8 cellular contexts compared by ENCODE assay signal in the genomic region with DNA sequence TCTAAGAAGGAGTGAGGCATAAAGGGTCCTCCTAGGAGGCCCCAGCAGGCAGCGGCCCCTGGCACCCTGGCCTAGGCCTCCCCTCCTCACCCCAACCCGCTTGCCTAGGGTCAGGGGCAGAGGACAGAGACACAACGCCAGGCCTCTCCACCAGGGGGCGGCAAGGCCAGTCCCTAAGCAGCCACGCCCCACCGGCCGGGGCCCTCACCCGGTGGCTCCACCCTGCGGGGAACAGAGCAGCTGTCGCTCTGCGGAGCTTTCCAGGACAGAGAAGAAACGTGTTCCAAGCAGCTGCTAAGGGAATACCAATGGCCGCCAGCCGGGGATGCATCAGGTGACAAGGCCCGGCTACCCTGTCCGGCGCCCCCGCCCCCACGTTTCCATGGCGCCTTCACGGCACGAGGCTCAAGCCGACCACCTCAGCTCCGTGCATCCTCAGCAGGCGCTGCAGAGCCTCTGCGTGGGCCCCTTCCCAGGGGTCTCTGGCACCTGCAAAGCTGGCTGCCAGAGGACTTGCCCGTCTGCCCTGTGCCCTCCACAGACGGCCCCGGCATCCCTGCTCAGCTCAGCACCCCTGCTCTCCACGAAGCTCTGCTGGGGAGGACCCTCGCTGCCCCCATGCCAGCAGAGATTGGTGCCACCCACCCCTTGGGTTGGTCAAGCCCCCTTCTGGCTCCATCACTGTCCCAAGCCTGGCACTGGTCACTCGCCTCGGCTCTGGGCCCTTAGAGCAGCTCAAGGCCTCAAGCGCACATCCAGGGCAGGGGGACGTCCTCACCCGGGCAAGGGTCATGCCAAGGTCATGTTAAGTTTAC. TPM values are rescaled to one million over a fixed set of nuclear protein-coding genes. Genes with fewer than 3 reads are reported as not detected.
A peak's percentile ranks its signal among the peaks of the same experiment; 100 is the strongest.
DNase-seq lines count a peak whose midpoint lies in the region; ATAC-seq and TF ChIP-seq lines count a peak whose summit lies in the region.

No MANE protein-coding gene starts in this region.

- peaks cover 90% of the 10 kb centered on the region for H3K79me2 ChIP-seq in GM23248 (ENCODE audit: insufficient read depth)

- H3K27me3 ChIP-seq in CD4-positive, alpha-beta T cell (ENCODE audit: control insufficient read depth, insufficient read depth, low read length) = no peaks in the 10 kb centered on the region
- no peaks in the 10 kb centered on the region for H3K27me3 ChIP-seq in GM23248 (replicated peaks; ENCODE audit: insufficient read depth)

- peaks cover 11% of the 10 kb centered on the region; the same call in 1 of the 2 replicates for H4K20me1 ChIP-seq in GM23248 (ENCODE audit: insufficient read depth)

- H3K36me3 ChIP-seq in GM23248 (ENCODE audit: low read depth) = peaks cover 16% of the 10 kb centered on the region; the same call in 1 of the 2 replicates

- no peaks in the 10 kb centered on the region for H3K27me3 Mint-ChIP-seq in CD4-positive, alpha-beta T cell
- H3K27me3 Mint-ChIP-seq in activated naive CD8-positive, alpha-beta T cell treated with anti-CD3 and anti-CD28 coated beads for 36 hours = no peaks in the 10 kb centered on the region

- H3F3A ChIP-seq in GM23248 (ENCODE audit: insufficient read depth) = peaks cover 17% of the 10 kb centered on the region

- H2AFZ ChIP-seq in GM23248 = no peak overlapping the region

- intact Hi-C loops in CD4-positive, alpha-beta T cell (cut with DNase I, micrococcal nuclease) = no loop called here
- intact Hi-C loops in Right ventricle myocardium superior (cut with DNase I) = no loop called here
- intact Hi-C loops in posterior cingulate gyrus (cut with DNase I) = no loop called here

- no peaks in the 10 kb centered on the region for H3K9me3 Mint-ChIP-seq in CD4-positive, alpha-beta T cell
- no peaks in the 10 kb centered on the region for H3K9me3 Mint-ChIP-seq in activated naive CD8-positive, alpha-beta T cell treated with anti-CD3 and anti-CD28 coated beads for 36 hours

- H3K4me3 Mint-ChIP-seq in CD4-positive, alpha-beta T cell = no peak overlapping the region
- no peak overlapping the region for H3K4me3 Mint-ChIP-seq in activated naive CD8-positive, alpha-beta T cell treated with anti-CD3 and anti-CD28 coated beads for 36 hours

- no peaks in the 10 kb centered on the region for H3K9me3 ChIP-seq in CD4-positive, alpha-beta T cell (ENCODE audit: control insufficient read depth, low read length)
- H3K9me3 ChIP-seq in GM23248 (ENCODE audit: low read depth) = no peaks in the 10 kb centered on the region

- WGBS in GM23248 (ENCODE audit: low coverage in 1 of 2, low lambda C conversion rate in 2 of 2, missing lambda C conversion rate in 2 of 2), 2 experiments = 35 to 37% methylated on average over 27 to 35 of the region's 36 CpGs

- H3K9me2 ChIP-seq in GM23248 (ENCODE audit: insufficient read depth) = no peaks in the 10 kb centered on the region

- in situ Hi-C loops in GM23248 (cut with MboI) = no loop called here

- CTCF ChIA-PET in CD4-positive, alpha-beta T cell (lab: Charles Lee) = interaction anchor here (0.5 to 1.8 kb wide), 21 partner anchors 8 to 177 kb away, joined by 3 to 17 read pairs (median 4); a partner anchor contains a TSS

- no peak overlapping the region for H3K27ac Mint-ChIP-seq in CD4-positive, alpha-beta T cell
- H3K27ac Mint-ChIP-seq in activated naive CD8-positive, alpha-beta T cell treated with anti-CD3 and anti-CD28 coated beads for 36 hours = no peak overlapping the region

- peak overlapping the region; percentile 27; the same call in 1 of the 2 replicates for H3K9ac ChIP-seq in GM23248

- no peak overlapping the region for H3K4me3 ChIP-seq in GM23248

- H3K4me2 ChIP-seq in GM23248 (ENCODE audit: unreplicated experiment) = peak overlapping the region; percentile 7

- peaks cover 28% of the 10 kb centered on the region for H3K36me3 Mint-ChIP-seq in CD4-positive, alpha-beta T cell (ENCODE audit: low read depth)
- H3K36me3 Mint-ChIP-seq in activated naive CD8-positive, alpha-beta T cell treated with anti-CD3 and anti-CD28 coated beads for 36 hours = peaks cover 38% of the 10 kb centered on the region

- POLR2A ChIA-PET in CD4-positive, alpha-beta T cell (lab: Charles Lee) = interaction anchor here (1.0 to 2.2 kb wide), 7 partner anchors 10 to 151 kb away, joined by 3 to 11 read pairs (median 4); a partner anchor contains a TSS

- ATAC-seq in CD4-positive, alpha-beta T cell (ENCODE audit: poor library complexity) = peak; percentile 98
- peak; percentile 90 for ATAC-seq in Right ventricle myocardium superior (ENCODE audit: poor library complexity)

- peak; percentile 78 to 87 (median 84) for DNase-seq in CD4-positive, alpha-beta T cell
- DNase-seq in GM23248 = peak; percentile 94
- DNase-seq in NCI-H1105 (lab: John Stamatoyannopoulos, UW) = peak; percentile 85
- DNase-seq in SKM-1 treated with dmso at 0.1 percent for 144 hours (lab: John Stamatoyannopoulos, UW; ENCODE audit: unreplicated experiment) = peak; percentile 83
- DNase-seq in activated naive CD8-positive, alpha-beta T cell treated with anti-CD3 and anti-CD28 coated beads for 36 hours = peak; percentile 92
- peak; percentile 95 for DNase-seq in Right ventricle myocardium superior
- peak; percentile 48 to 98 (median 80) for DNase-seq in posterior cingulate gyrus
- DNase-seq in ureter (ENCODE audit: low spot score) = peak; percentile 84

- H3K4me1 Mint-ChIP-seq in CD4-positive, alpha-beta T cell (ENCODE audit: low read depth) = peaks cover 32% of the 10 kb centered on the region
- peaks cover 23% of the 10 kb centered on the region for H3K4me1 Mint-ChIP-seq in activated naive CD8-positive, alpha-beta T cell treated with anti-CD3 and anti-CD28 coated beads for 36 hours

- peaks cover 13% of the 10 kb centered on the region for H3K4me1 ChIP-seq in GM23248 (ENCODE audit: insufficient read depth)

- TF ChIP-seq CTCF in CD4-positive, alpha-beta T cell (IDR thresholded peaks at IDR 0.05) = peak; percentile 78

- no peak overlapping the region for H3K27ac ChIP-seq in CD4-positive, alpha-beta T cell (ENCODE audit: low read depth, low read length)
- H3K27ac ChIP-seq in GM23248 = no peak overlapping the region

RNA-seq across cellular contexts. Expression of a gene that starts 5.6 kb away (rescaled TPM):
- 10 to 100 TPM; 39.7 to 43.6 TPM for total RNA-seq in CD4-positive, alpha-beta T cell
- 21.2 and 23.4 TPM in 2 replicates for total RNA-seq in GM23248 (2014; rRNA removed; shearing (Covaris generic))
- 12.2 and 14.1 TPM in 2 replicates for polyA plus RNA-seq in GM23248 (2016; fragmentation: Nextera tagmentation; extraction: Ambion mirVana)
- 10 to 100 TPM; 98.3 to 99.8 TPM for total RNA-seq in activated naive CD8-positive, alpha-beta T cell treated with anti-CD3 and anti-CD28 coated beads for 36 hours
- total RNA-seq in Right ventricle myocardium superior = 17.2 TPM
- total RNA-seq in ureter = 46.4 TPM

RNA-seq across cellular contexts. Expression of a gene that starts 14.3 kb away (rescaled TPM):
- total RNA-seq in CD4-positive, alpha-beta T cell = 1 to 10 TPM; 3.8 to 3.9 TPM
- total RNA-seq in GM23248 (2014; rRNA removed; shearing (Covaris generic)) = 0.22 and 0.76 TPM in 2 replicates
- polyA plus RNA-seq in GM23248 (2016; fragmentation: Nextera tagmentation; extraction: Ambion mirVana) = 0.72 and 1.3 TPM in 2 replicates
- total RNA-seq in activated naive CD8-positive, alpha-beta T cell treated with anti-CD3 and anti-CD28 coated beads for 36 hours = 1 to 10 TPM; 2.0 to 3.5 TPM
- 0.32 TPM for total RNA-seq in Right ventricle myocardium superior
- total RNA-seq in ureter = 0.86 TPM

RNA-seq across cellular contexts. Expression of a gene that starts 15.6 kb away (rescaled TPM):
- total RNA-seq in CD4-positive, alpha-beta T cell = under 1 TPM in 1 of 2 experiments, not detected in 1; 0.80 TPM
- not detected in 2 replicates for total RNA-seq in GM23248 (2014; rRNA removed; shearing (Covaris generic))
- polyA plus RNA-seq in GM23248 (2016; fragmentation: Nextera tagmentation; extraction: Ambion mirVana) = 2.1 and 3.0 TPM in 2 replicates
- 10 to 100 TPM; 29.1 to 34.2 TPM for total RNA-seq in activated naive CD8-positive, alpha-beta T cell treated with anti-CD3 and anti-CD28 coated beads for 36 hours
- not detected for total RNA-seq in Right ventricle myocardium superior
- total RNA-seq in ureter = not detected

RNA-seq across cellular contexts. Expression of a gene that starts 20.0 kb away (rescaled TPM):
- total RNA-seq in CD4-positive, alpha-beta T cell = 10 to 100 TPM; 14.5 TPM
- 16.4 and 26.4 TPM in 2 replicates for total RNA-seq in GM23248 (2014; rRNA removed; shearing (Covaris generic))
- polyA plus RNA-seq in GM23248 (2016; fragmentation: Nextera tagmentation; extraction: Ambion mirVana) = 31.0 and 31.6 TPM in 2 replicates
- total RNA-seq in activated naive CD8-positive, alpha-beta T cell treated with anti-CD3 and anti-CD28 coated beads for 36 hours = 10 to 100 TPM; 27.3 to 29.5 TPM
- total RNA-seq in Right ventricle myocardium superior = 28.3 TPM
- 16.5 TPM for total RNA-seq in ureter

RNA-seq across cellular contexts. Expression of a gene that starts 22.7 kb away (rescaled TPM):
- total RNA-seq in CD4-positive, alpha-beta T cell = 1 to 10 TPM; 1.9 to 2.0 TPM
- 27.3 and 39.7 TPM in 2 replicates for total RNA-seq in GM23248 (2014; rRNA removed; shearing (Covaris generic))
- polyA plus RNA-seq in GM23248 (2016; fragmentation: Nextera tagmentation; extraction: Ambion mirVana) = 29.0 and 45.1 TPM in 2 replicates
- total RNA-seq in activated naive CD8-positive, alpha-beta T cell treated with anti-CD3 and anti-CD28 coated beads for 36 hours = 1 to 10 TPM; 2.4 to 3.7 TPM
- total RNA-seq in Right ventricle myocardium superior (258 TPM), ureter (106 TPM)

Comparison
In these comparisons a context has a peak if more than half of its experiments do, and no peak if none do; other contexts are left out.
1. RNA of a gene that starts 15.6 kb away (total RNA-seq): 29.1 to 34.2 TPM in activated naive CD8-positive, alpha-beta T cell treated with anti-CD3 and anti-CD28 coated beads for 36 hours; 0.80 TPM in CD4-positive, alpha-beta T cell, not detected in ureter (single experiment), not detected in GM23248 and not detected in Right ventricle myocardium superior (single experiment); every median in the first group is over 10 times any median in the second.
2. Peak in every context shown above with its lines, with median percentiles within 50 percentile points of each other: DNase-seq.